Comparison of ENCODE assay signal across 17 cellular contexts in genomic region chr15:34760909-34761308, GRCh38. TPM values are rescaled to one million over a fixed set of nuclear protein-coding genes. Genes with fewer than 3 reads are reported as not detected.
DNase-seq lines count a peak whose midpoint lies in the region; ATAC-seq and TF ChIP-seq lines count a peak whose summit lies in the region.
"Had no signal": no experiment of that assay in that cellular context is flagged by ENCODE, and none has a peak within 500 bp of the region (broad histone marks: within the 10 kb centered on the region; RNA-seq: fewer than 3 reads in every experiment).

No MANE protein-coding gene starts in this region.

- no peaks in the 10 kb centered on the region for H3K36me3 ChIP-seq in SJCRH30
- H3K36me3 ChIP-seq: BLaER1 treated with 17β-estradiol and CSF1 and Interleukin-3, amounts not matched to agents 10 nM and 100 nM had no signal

- peak; percentile 4 for DNase-seq in NCI-H1694 treated with DMSO at 0.1 percent for 48 hours (lab: John Stamatoyannopoulos, UW)
- no peak for DNase-seq in NCI-H1694 (lab: John Stamatoyannopoulos, UW)
- peak; percentile 53 for DNase-seq in NCI-H69 (lab: John Stamatoyannopoulos, UW)
- no peak for DNase-seq in SW 1271 (lab: John Stamatoyannopoulos, UW)
- no peak for DNase-seq in SJCRH30
- DNase-seq in GDM1 (lab: John Stamatoyannopoulos, UW), result no peak
- DNase-seq: 8988T; AML-193; CD4-positive, CD25-positive, alpha-beta regulatory T cell; DND-41; GF-D8; GM23248 had no signal

- H3K4me1 ChIP-seq in SJCRH30, result no peaks in the 10 kb centered on the region; the same call in 1 of the 2 replicates

- no peaks in the 10 kb centered on the region for H3K27me3 ChIP-seq in SJCRH30

- H3K9me3 ChIP-seq in SJCRH30 (replicated peaks), result no peaks in the 10 kb centered on the region
- H3K9me3 ChIP-seq: BLaER1 treated with 17β-estradiol and CSF1 and Interleukin-3, amounts not matched to agents 10 nM and 100 nM had no signal

- no peak overlapping the region for H3K27ac ChIP-seq in SJCRH30
- H3K27ac ChIP-seq: BLaER1 treated with 17β-estradiol and CSF1 and Interleukin-3, amounts not matched to agents 10 nM and 100 nM; GM23248; HL-60 had no signal

- no peak overlapping the region for H3K4me3 ChIP-seq in SJCRH30
- H3K4me3 ChIP-seq: BLaER1 treated with 17β-estradiol and CSF1 and Interleukin-3, amounts not matched to agents 10 nM and 100 nM; GM23248; K562 had no signal

- ATAC-seq in SK-N-SH treated with all-trans-retinoic acid at 6 μM for 48 hours, result no peak; the same call in 2 of the 3 replicates
- ATAC-seq: HCT116, K562 had no signal

TF ChIP-seq in SK-N-SH treated with all-trans-retinoic acid at 6 μM for 48 hours, 23 proteins besides CTCF, POLR2A, EP300 and RAD21:
- TF ChIP-seq TCF4 (CRISPR knock-in tag; IDR thresholded peaks at IDR 0.05; ENCODE audit: borderline replicate concordance) (peak; percentile 100), ESRRG (CRISPR knock-in tag; IDR thresholded peaks at IDR 0.05) (no peak), PPARA (CRISPR knock-in tag; IDR thresholded peaks at IDR 0.05; ENCODE audit: borderline replicate concordance) (no peak), BACH2 (CRISPR knock-in tag; IDR thresholded peaks at IDR 0.05; ENCODE audit: borderline replicate concordance) (no peak), SNAI2 (CRISPR knock-in tag; IDR thresholded peaks at IDR 0.05) (no peak), TOX (CRISPR knock-in tag; IDR thresholded peaks at IDR 0.05; ENCODE audit: borderline replicate concordance) (no peak), ZC3H10 (CRISPR knock-in tag; IDR thresholded peaks at IDR 0.05) (no peak), RARB (CRISPR knock-in tag; IDR thresholded peaks at IDR 0.05) (no peak), CSRNP3 (CRISPR knock-in tag; IDR thresholded peaks at IDR 0.05) (no peak), ZNF70 (CRISPR knock-in tag; IDR thresholded peaks at IDR 0.05) (peak; percentile 48; the same call in 1 of the 2 replicates), ZNF565 (CRISPR knock-in tag; conservative IDR thresholded peaks at IDR 0.05; ENCODE audit: low read depth) (no peak), ZFP30 (CRISPR knock-in tag; IDR thresholded peaks at IDR 0.05) (no peak), CSDC2 (CRISPR knock-in tag; IDR thresholded peaks at IDR 0.05) (no peak), ZNF8 (CRISPR knock-in tag; IDR thresholded peaks at IDR 0.05) (no peak), ZFP3 (CRISPR knock-in tag; IDR thresholded peaks at IDR 0.05) (no peak), ARNTL (CRISPR knock-in tag; IDR thresholded peaks at IDR 0.05; ENCODE audit: borderline replicate concordance, low read depth) (no peak), PATZ1 (CRISPR knock-in tag; IDR thresholded peaks at IDR 0.05; ENCODE audit: borderline replicate concordance) (no peak), GLIS3 (CRISPR knock-in tag; IDR thresholded peaks at IDR 0.05) (no peak)
- TF ChIP-seq, protein P1, sequence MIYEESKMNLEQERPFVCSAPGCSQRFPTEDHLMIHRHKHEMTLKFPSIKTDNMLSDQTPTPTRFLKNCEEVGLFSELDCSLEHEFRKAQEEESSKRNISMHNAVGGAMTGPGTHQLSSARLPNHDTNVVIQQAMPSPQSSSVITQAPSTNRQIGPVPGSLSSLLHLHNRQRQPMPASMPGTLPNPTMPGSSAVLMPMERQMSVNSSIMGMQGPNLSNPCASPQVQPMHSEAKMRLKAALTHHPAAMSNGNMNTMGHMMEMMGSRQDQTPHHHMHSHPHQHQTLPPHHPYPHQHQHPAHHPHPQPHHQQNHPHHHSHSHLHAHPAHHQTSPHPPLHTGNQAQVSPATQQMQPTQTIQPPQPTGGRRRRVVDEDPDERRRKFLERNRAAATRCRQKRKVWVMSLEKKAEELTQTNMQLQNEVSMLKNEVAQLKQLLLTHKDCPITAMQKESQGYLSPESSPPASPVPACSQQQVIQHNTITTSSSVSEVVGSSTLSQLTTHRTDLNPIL (CRISPR knock-in tag; IDR thresholded peaks at IDR 0.05; ENCODE audit: low read depth), result no peak
- TF ChIP-seq, protein P2, sequence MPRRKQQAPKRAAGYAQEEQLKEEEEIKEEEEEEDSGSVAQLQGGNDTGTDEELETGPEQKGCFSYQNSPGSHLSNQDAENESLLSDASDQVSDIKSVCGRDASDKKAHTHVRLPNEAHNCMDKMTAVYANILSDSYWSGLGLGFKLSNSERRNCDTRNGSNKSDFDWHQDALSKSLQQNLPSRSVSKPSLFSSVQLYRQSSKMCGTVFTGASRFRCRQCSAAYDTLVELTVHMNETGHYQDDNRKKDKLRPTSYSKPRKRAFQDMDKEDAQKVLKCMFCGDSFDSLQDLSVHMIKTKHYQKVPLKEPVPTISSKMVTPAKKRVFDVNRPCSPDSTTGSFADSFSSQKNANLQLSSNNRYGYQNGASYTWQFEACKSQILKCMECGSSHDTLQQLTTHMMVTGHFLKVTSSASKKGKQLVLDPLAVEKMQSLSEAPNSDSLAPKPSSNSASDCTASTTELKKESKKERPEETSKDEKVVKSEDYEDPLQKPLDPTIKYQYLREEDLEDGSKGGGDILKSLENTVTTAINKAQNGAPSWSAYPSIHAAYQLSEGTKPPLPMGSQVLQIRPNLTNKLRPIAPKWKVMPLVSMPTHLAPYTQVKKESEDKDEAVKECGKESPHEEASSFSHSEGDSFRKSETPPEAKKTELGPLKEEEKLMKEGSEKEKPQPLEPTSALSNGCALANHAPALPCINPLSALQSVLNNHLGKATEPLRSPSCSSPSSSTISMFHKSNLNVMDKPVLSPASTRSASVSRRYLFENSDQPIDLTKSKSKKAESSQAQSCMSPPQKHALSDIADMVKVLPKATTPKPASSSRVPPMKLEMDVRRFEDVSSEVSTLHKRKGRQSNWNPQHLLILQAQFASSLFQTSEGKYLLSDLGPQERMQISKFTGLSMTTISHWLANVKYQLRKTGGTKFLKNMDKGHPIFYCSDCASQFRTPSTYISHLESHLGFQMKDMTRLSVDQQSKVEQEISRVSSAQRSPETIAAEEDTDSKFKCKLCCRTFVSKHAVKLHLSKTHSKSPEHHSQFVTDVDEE (CRISPR knock-in tag; IDR thresholded peaks at IDR 0.05), result peak; percentile 65; the same call in 1 of the 2 replicates

RNA-seq across cellular contexts. Expression of gene GJD2, which starts 6.1 kb away (rescaled TPM):
- total RNA-seq in SJCRH30 (2014; rRNA removed; shearing (Covaris generic)), result not detected in 2 replicates
- total RNA-seq: CD4-positive, CD25-positive, alpha-beta regulatory T cell; GM23248; K562 had no signal

RNA-seq across cellular contexts. Expression of gene ACTC1, which starts 34.4 kb away (rescaled TPM):
- 323 and 325 TPM in 2 replicates for total RNA-seq in SJCRH30 (2014; rRNA removed; shearing (Covaris generic))
- total RNA-seq: CD4-positive, CD25-positive, alpha-beta regulatory T cell had no signal

Comparison
In these comparisons a context has a peak if more than half of its experiments do, and no peak if none do; other contexts are left out.
1. DNase-seq: peak in NCI-H1694 treated with DMSO at 0.1 percent for 48 hours (single experiment) and NCI-H69 (single experiment); none in NCI-H1694 (single experiment), SW 1271 (0 of 2), SJCRH30 (0 of 2) and GDM1 (single experiment).